Comparison of ENCODE assay signal across 2 cellular contexts in the genomic region with DNA sequence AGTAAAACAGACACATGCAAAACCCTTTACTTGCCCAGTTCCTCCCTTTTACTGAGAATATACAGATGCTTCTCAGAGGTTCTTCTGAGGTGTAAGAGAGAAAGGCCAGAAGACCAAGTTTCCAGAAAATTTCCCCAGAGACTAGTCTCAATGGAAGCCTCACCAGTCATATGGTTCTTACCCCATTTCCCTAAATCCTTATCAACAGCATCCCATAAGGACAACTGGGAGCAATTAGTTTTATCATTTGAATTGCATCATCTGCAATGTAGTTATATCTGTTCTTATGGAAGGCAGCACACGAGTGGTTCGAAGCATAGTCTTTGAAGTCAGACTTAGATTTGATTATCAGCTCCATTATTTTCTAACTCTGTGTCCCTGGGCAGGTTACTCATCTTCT.
A peak's percentile ranks its signal among the peaks of the same experiment; 100 is the strongest.
TF ChIP-seq lines count a peak whose summit lies in the region.

No MANE protein-coding gene starts in this region.

TF ChIP-seq in SK-N-SH treated with all-trans-retinoic acid at 6 μM for 48 hours, 23 proteins besides CTCF, POLR2A, EP300 and RAD21:
- TF ChIP-seq, protein P1, sequence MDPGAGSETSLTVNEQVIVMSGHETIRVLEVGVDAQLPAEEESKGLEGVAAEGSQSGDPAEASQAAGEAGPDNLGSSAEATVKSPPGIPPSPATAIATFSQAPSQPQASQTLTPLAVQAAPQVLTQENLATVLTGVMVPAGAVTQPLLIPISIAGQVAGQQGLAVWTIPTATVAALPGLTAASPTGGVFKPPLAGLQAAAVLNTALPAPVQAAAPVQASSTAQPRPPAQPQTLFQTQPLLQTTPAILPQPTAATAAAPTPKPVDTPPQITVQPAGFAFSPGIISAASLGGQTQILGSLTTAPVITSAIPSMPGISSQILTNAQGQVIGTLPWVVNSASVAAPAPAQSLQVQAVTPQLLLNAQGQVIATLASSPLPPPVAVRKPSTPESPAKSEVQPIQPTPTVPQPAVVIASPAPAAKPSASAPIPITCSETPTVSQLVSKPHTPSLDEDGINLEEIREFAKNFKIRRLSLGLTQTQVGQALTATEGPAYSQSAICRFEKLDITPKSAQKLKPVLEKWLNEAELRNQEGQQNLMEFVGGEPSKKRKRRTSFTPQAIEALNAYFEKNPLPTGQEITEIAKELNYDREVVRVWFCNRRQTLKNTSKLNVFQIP (CRISPR knock-in tag; IDR thresholded peaks at IDR 0.05; ENCODE audit: borderline replicate concordance, low read depth) = no peak
- TF ChIP-seq ARNTL (CRISPR knock-in tag; IDR thresholded peaks at IDR 0.05; ENCODE audit: borderline replicate concordance, low read depth) (no peak), TCF4 (CRISPR knock-in tag; IDR thresholded peaks at IDR 0.05; ENCODE audit: borderline replicate concordance) (peak; percentile 39; the same call in 1 of the 2 replicates), ZNF70 (CRISPR knock-in tag; IDR thresholded peaks at IDR 0.05) (no peak)

TF ChIP-seq in SK-N-SH, 30 proteins besides CTCF, POLR2A, EP300 and RAD21 (continued from another document):
- TF ChIP-seq, protein P2, sequence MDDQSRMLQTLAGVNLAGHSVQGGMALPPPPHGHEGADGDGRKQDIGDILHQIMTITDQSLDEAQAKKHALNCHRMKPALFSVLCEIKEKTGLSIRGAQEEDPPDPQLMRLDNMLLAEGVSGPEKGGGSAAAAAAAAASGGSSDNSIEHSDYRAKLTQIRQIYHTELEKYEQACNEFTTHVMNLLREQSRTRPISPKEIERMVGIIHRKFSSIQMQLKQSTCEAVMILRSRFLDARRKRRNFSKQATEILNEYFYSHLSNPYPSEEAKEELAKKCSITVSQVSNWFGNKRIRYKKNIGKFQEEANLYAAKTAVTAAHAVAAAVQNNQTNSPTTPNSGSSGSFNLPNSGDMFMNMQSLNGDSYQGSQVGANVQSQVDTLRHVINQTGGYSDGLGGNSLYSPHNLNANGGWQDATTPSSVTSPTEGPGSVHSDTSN (IDR thresholded peaks at IDR 0.05) = no peak
- TF ChIP-seq GATA2 (CRISPR knock-in tag; IDR thresholded peaks at IDR 0.05) = no peak
- no peak for TF ChIP-seq FOSL2 (IDR thresholded peaks at IDR 0.05; ENCODE audit: borderline replicate concordance, low read depth)
- no peak for TF ChIP-seq NRF1 (IDR thresholded peaks at IDR 0.05; ENCODE audit: low read depth, low read length)
- TF ChIP-seq GABPA (IDR thresholded peaks at IDR 0.05; ENCODE audit: low read depth) = no peak
- no peak for TF ChIP-seq ELF1 (IDR thresholded peaks at IDR 0.05)
- TF ChIP-seq EZH2phosphoT487 (IDR thresholded peaks at IDR 0.05; ENCODE audit: borderline replicate concordance, low read depth) = no peak
- no peak for TF ChIP-seq RFX5 (IDR thresholded peaks at IDR 0.05; ENCODE audit: low read length)
- TF ChIP-seq, protein P3, sequence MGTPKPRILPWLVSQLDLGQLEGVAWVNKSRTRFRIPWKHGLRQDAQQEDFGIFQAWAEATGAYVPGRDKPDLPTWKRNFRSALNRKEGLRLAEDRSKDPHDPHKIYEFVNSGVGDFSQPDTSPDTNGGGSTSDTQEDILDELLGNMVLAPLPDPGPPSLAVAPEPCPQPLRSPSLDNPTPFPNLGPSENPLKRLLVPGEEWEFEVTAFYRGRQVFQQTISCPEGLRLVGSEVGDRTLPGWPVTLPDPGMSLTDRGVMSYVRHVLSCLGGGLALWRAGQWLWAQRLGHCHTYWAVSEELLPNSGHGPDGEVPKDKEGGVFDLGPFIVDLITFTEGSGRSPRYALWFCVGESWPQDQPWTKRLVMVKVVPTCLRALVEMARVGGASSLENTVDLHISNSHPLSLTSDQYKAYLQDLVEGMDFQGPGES (IDR thresholded peaks at IDR 0.05; ENCODE audit: low read depth, low read length) = no peak
- TF ChIP-seq TEAD4 (IDR thresholded peaks at IDR 0.05; ENCODE audit: borderline replicate concordance, insufficient read depth) = no peak
- TF ChIP-seq FOXJ3 (CRISPR knock-in tag; IDR thresholded peaks at IDR 0.05) = no peak
